In the genomic region with DNA sequence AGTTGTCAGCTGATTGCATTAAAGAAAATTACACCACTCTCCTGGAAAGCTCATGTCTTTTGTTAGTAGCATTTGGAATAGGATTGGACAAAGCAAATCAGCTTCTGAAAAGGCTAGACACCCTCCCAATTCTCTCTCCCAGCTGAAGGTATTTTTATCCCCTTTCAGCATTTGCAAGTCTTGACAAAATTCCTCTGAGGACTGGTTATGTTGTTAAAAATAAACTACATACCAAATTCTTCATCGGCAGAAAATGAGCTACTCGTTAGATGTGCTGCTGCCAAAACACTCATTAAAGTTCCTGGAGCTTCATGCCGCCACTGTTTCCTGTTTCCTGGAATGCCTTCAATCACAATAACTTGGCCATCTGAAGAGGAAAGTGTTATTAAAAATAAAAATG, we compare ENCODE assay signal across 19 cellular contexts. TPM values are rescaled to one million over a fixed set of nuclear protein-coding genes. Genes with fewer than 3 reads are reported as not detected.
DNase-seq lines count a peak whose midpoint lies in the region; ATAC-seq and TF ChIP-seq lines count a peak whose summit lies in the region.
"Had no signal": no experiment of that assay in that cellular context is flagged by ENCODE, and none has a peak within 500 bp of the region (broad histone marks: within the 10 kb centered on the region; RNA-seq: fewer than 3 reads in every experiment).

No MANE protein-coding gene starts in this region.

- peak; percentile 41 for DNase-seq in GM03348 (ENCODE audit: low spot score)
- DNase-seq in fibroblast of gingiva (ENCODE audit: low read depth) = peak; percentile 3
- DNase-seq in osteoblast (ENCODE audit: insufficient read length, low spot score, missing footprints) = peak; percentile 73
- DNase-seq in NCI-H2227 treated with DMSO at 0.1 percent for 48 hours (lab: John Stamatoyannopoulos, UW) = no peak
- no peak for DNase-seq in HuH-7 (ENCODE audit: low spot score)
- DNase-seq in NCI-H187 (lab: John Stamatoyannopoulos, UW) = no peak
- DNase-seq: activated CD4-positive, CD25-positive, alpha-beta regulatory T cell; activated CD8-positive, alpha-beta T cell treated with anti-CD3 and anti-CD28 coated beads, Interleukin-2, amount 10 ng/mL, durations not matched to agents 7 days and 5 days; activated T-cell treated with anti-CD3 and anti-CD28 coated beads, Interleukin-2, amount 50 U/mL, for 72 hours; BE2C; central memory CD4-positive, alpha-beta T cell; KBM-7; NCI-H1048; NCI-H526; SJCRH30 had no signal

- no peaks in the 10 kb centered on the region for H3K9me3 ChIP-seq in osteoblast (ENCODE audit: low read depth, low read length)
- H3K9me3 ChIP-seq: BE2C, SJCRH30, suprapubic skin had no signal

- H3K27ac ChIP-seq in VCaP = peak overlapping the region; percentile 37
- H3K27ac ChIP-seq in osteoblast (ENCODE audit: low read depth, low read length) = no peak overlapping the region
- H3K27ac ChIP-seq: SJCRH30, suprapubic skin had no signal

- ATAC-seq in GM21360 (IDR thresholded peaks at IDR 0.05; ENCODE audit: unreplicated experiment) = no peak
- ATAC-seq: activated CD8-positive, alpha-beta T cell treated with anti-CD3 and anti-CD28 coated beads, Interleukin-2, amount 10 ng/mL, durations not matched to agents 7 days and 5 days; activated T-cell treated with anti-CD3 and anti-CD28 coated beads, Interleukin-2, amount 50 U/mL, for 72 hours; GM12878 had no signal

- peak overlapping the region; percentile 40 for H3K4me2 ChIP-seq in osteoblast (ENCODE audit: insufficient read depth, low read length)

- peaks cover 3% of the 10 kb centered on the region for H3K4me1 ChIP-seq in osteoblast (ENCODE audit: insufficient read depth, low read length)
- H3K4me1 ChIP-seq: BE2C, SJCRH30, suprapubic skin had no signal

- H4K20me1 ChIP-seq in osteoblast (ENCODE audit: insufficient read depth, low read length) = no peaks in the 10 kb centered on the region

- H3K27me3 ChIP-seq in osteoblast (ENCODE audit: insufficient read depth, low read length) = no peaks in the 10 kb centered on the region
- H3K27me3 ChIP-seq: BE2C, SJCRH30, suprapubic skin had no signal

- no peaks in the 10 kb centered on the region for H3K36me3 ChIP-seq in osteoblast (ENCODE audit: insufficient read depth, low read length)
- H3K36me3 ChIP-seq: BE2C, SJCRH30, suprapubic skin had no signal

- no peak for TF ChIP-seq CTCF in VCaP (conservative IDR thresholded peaks at IDR 0.05)
- no peak for TF ChIP-seq CTCF in osteoblast (IDR thresholded peaks at IDR 0.05; ENCODE audit: extremely low read depth, low read depth, low read length)

- H3K79me2 ChIP-seq in osteoblast (ENCODE audit: insufficient read depth, low read length) = no peaks in the 10 kb centered on the region

- H2AFZ ChIP-seq in osteoblast (ENCODE audit: low read length) = peak overlapping the region; percentile 20

- H3K4me3 ChIP-seq in osteoblast (ENCODE audit: insufficient read depth, low read length) = no peak overlapping the region
- H3K4me3 ChIP-seq: GM12878, SJCRH30, suprapubic skin had no signal

RNA-seq across cellular contexts. Expression of gene UTP14C, which starts 37.1 kb away (rescaled TPM):
- total RNA-seq in osteoblast = 14.7 and 15.9 TPM in 2 replicates

RNA-seq across cellular contexts. Expression of gene ALG11, which starts 49.4 kb away (rescaled TPM):
- total RNA-seq in osteoblast = 22.7 and 23.9 TPM in 2 replicates

RNA-seq across cellular contexts. Expression of gene ATP7B, which starts 50.3 kb away (rescaled TPM):
- 2.4 and 4.0 TPM in 2 replicates for total RNA-seq in osteoblast

Comparison
In these comparisons a context has a peak if more than half of its experiments do, and no peak if none do; other contexts are left out.
1. DNase-seq: peak in GM03348 (single experiment), fibroblast of gingiva (single experiment) and osteoblast (single experiment); none in NCI-H2227 treated with DMSO at 0.1 percent for 48 hours (single experiment), HuH-7 (single experiment) and NCI-H187 (0 of 2).